Comparison of ENCODE assay signal across 14 cellular contexts in genomic region chrX:24363432-24364181, GRCh38. TPM values are rescaled to one million over a fixed set of nuclear protein-coding genes. Genes with fewer than 3 reads are reported as not detected.
DNase-seq lines count a peak whose midpoint lies in the region; ATAC-seq and TF ChIP-seq lines count a peak whose summit lies in the region.
"Not testable (repeated sequence)": the region's sequence is repeated elsewhere in the genome, so short reads cannot be mapped to it uniquely, and the experiment has no call there.
"Had no signal": no experiment of that assay in that cellular context is flagged by ENCODE, and none has a peak within 500 bp of the region (broad histone marks: within the 10 kb centered on the region; RNA-seq: fewer than 3 reads in every experiment).

No MANE protein-coding gene starts in this region.

- H2AFZ ChIP-seq in osteoblast (ENCODE audit: low read length), result peak overlapping the region; percentile 29

- 58 to 78% (median 66%) methylated on average over 10 to 15 of the region's 16 CpGs for WGBS in heart left ventricle, 4 donors

- peaks cover 0 to 10% (median 0%) of the 10 kb centered on the region in 9 donors for H3K27me3 ChIP-seq in heart left ventricle
- not testable (repeated sequence) for H3K27me3 ChIP-seq in osteoblast (ENCODE audit: insufficient read depth, low read length); vagina

- DNase-seq in activated CD8-positive, alpha-beta memory T cell treated with anti-CD3 and anti-CD28 coated beads, Interleukin-2, amount 10 ng/mL, durations not matched to agents 7 days and 5 days; heart left ventricle; left lobe of liver (ENCODE audit: low spot score); osteoblast (ENCODE audit: insufficient read length, low spot score, missing footprints); vagina (ENCODE audit: extremely low spot score in 2 of 2): not testable (repeated sequence)
- DNase-seq in choroid plexus epithelial cell (ENCODE audit: low read depth) (peak; percentile 45), midbrain (lab: John Stamatoyannopoulos, UW) (peak; percentile 7)

- ATAC-seq in activated CD8-positive, alpha-beta memory T cell treated with anti-CD3 and anti-CD28 coated beads, Interleukin-2, amount 10 ng/mL, durations not matched to agents 7 days and 5 days, result not testable (repeated sequence)
- ATAC-seq in heart left ventricle (peak; percentile 26 to 86 (median 66)), left lobe of liver (peak; percentile 53)

- H3K9me3 Mint-ChIP-seq in activated CD8-positive, alpha-beta memory T cell treated with anti-CD3 and anti-CD28 coated beads, Interleukin-2, amount 10 ng/mL, durations not matched to agents 7 days and 5 days (ENCODE audit: low read depth), result not testable (repeated sequence)

- H3K27ac ChIP-seq in heart left ventricle (peak overlapping the region in 2 of 12 donors; percentile 14 to 30), vagina (peak overlapping the region; percentile 13)
- not testable (repeated sequence) for H3K27ac ChIP-seq in osteoblast (ENCODE audit: low read depth, low read length)

- H3K27ac Mint-ChIP-seq in activated CD8-positive, alpha-beta memory T cell treated with anti-CD3 and anti-CD28 coated beads, Interleukin-2, amount 10 ng/mL, durations not matched to agents 7 days and 5 days, result peak overlapping the region; percentile 40

- H3K79me2 ChIP-seq in osteoblast (ENCODE audit: insufficient read depth, low read length), result not testable (repeated sequence)

- TF ChIP-seq CTCF in choroid plexus epithelial cell (conservative IDR thresholded peaks at IDR 0.05; ENCODE audit: low read depth, low read length); heart left ventricle (IDR thresholded peaks at IDR 0.05); osteoblast (IDR thresholded peaks at IDR 0.05; ENCODE audit: extremely low read depth, low read depth, low read length); vagina (IDR thresholded peaks at IDR 0.05): not testable (repeated sequence)

- not testable (repeated sequence) for TF ChIP-seq POLR2A in heart left ventricle (IDR thresholded peaks at IDR 0.05); vagina (IDR thresholded peaks at IDR 0.05)

- H4K20me1 ChIP-seq in osteoblast (ENCODE audit: insufficient read depth, low read length), result not testable (repeated sequence)

- CTCF ChIA-PET in activated CD8-positive, alpha-beta memory T cell treated with anti-CD3 and anti-CD28 coated beads, Interleukin-2, amount 10 ng/mL, durations not matched to agents 7 days and 5 days (lab: Charles Lee), result not testable (repeated sequence)

- intact Hi-C loops in heart left ventricle (cut with DNase I), result loop anchor here in 1 of 10 donors (10.0 kb wide), 1 partner anchor 99 kb away; no protein-coding TSS in a partner anchor
- intact Hi-C loops in vagina (cut with DNase I), result not testable (repeated sequence)

- not testable (repeated sequence) for H3K36me3 Mint-ChIP-seq in activated CD8-positive, alpha-beta memory T cell treated with anti-CD3 and anti-CD28 coated beads, Interleukin-2, amount 10 ng/mL, durations not matched to agents 7 days and 5 days

- H3K4me3 Mint-ChIP-seq in activated CD8-positive, alpha-beta memory T cell treated with anti-CD3 and anti-CD28 coated beads, Interleukin-2, amount 10 ng/mL, durations not matched to agents 7 days and 5 days, result not testable (repeated sequence)

- not testable (repeated sequence) for H3K4me1 ChIP-seq in heart left ventricle; osteoblast (ENCODE audit: insufficient read depth, low read length); vagina

- H3K27me3 Mint-ChIP-seq in activated CD8-positive, alpha-beta memory T cell treated with anti-CD3 and anti-CD28 coated beads, Interleukin-2, amount 10 ng/mL, durations not matched to agents 7 days and 5 days, result not testable (repeated sequence)

- not testable (repeated sequence) for H3K9me3 ChIP-seq in heart left ventricle; osteoblast (ENCODE audit: low read depth, low read length); vagina

- not testable (repeated sequence) for H3K36me3 ChIP-seq in heart left ventricle; osteoblast (ENCODE audit: insufficient read depth, low read length); vagina

- H3K4me2 ChIP-seq in osteoblast (ENCODE audit: insufficient read depth, low read length), result not testable (repeated sequence)

- peaks cover 27% of the 10 kb centered on the region for H3K4me1 Mint-ChIP-seq in activated CD8-positive, alpha-beta memory T cell treated with anti-CD3 and anti-CD28 coated beads, Interleukin-2, amount 10 ng/mL, durations not matched to agents 7 days and 5 days

- not testable (repeated sequence) for H3K4me3 ChIP-seq in choroid plexus epithelial cell (ENCODE audit: low read depth, low read length); heart left ventricle; osteoblast (ENCODE audit: insufficient read depth, low read length); vagina

RNA-seq across cellular contexts. Expression of gene SUPT20HL1, which starts 3.2 kb away (rescaled TPM):
- total RNA-seq in activated CD8-positive, alpha-beta memory T cell treated with anti-CD3 and anti-CD28 coated beads, Interleukin-2, amount 10 ng/mL, durations not matched to agents 7 days and 5 days, result not detected
- total RNA-seq in heart left ventricle (not detected), left lobe of liver (not detected), osteoblast (not detected in 2 replicates), vagina (not detected)
- not detected for polyA plus RNA-seq in heart left ventricle
- total RNA-seq: CD4-positive, alpha-beta memory T cell; G401; GM12878; H4; HFFc6; HT1080 had no signal
- polyA plus RNA-seq: AG04450; CD4-positive, alpha-beta memory T cell; GM12878 had no signal

RNA-seq across cellular contexts. Expression of gene SUPT20HL2, which starts 49.7 kb away (rescaled TPM):
- total RNA-seq in activated CD8-positive, alpha-beta memory T cell treated with anti-CD3 and anti-CD28 coated beads, Interleukin-2, amount 10 ng/mL, durations not matched to agents 7 days and 5 days, result not detected
- total RNA-seq in heart left ventricle (under 1 TPM in 1 of 9 donors, not detected in 8; 0.22 TPM), left lobe of liver (not detected), osteoblast (not detected in 2 replicates), vagina (not detected)
- polyA plus RNA-seq in heart left ventricle, result not detected
- total RNA-seq: CD4-positive, alpha-beta memory T cell; G401; GM12878; H4; HFFc6; HT1080 had no signal
- polyA plus RNA-seq: AG04450; CD4-positive, alpha-beta memory T cell; GM12878 had no signal
